8 cellular contexts compared by ENCODE assay signal in genomic region chr2:226471987-226472470, GRCh38.
"Had no signal": no experiment of that assay in that cellular context is flagged by ENCODE, and none has a peak within 500 bp of the region (broad histone marks: within the 10 kb centered on the region; RNA-seq: fewer than 3 reads in every experiment).

No MANE protein-coding gene starts in this region.

- H3K27ac Mint-ChIP-seq: H9 had no signal

- H3K27ac ChIP-seq: GM23248, HL-60, KMS-11 had no signal

- FAIRE-seq: HepG2, K562 had no signal

- H3K9ac ChIP-seq: GM23248, KMS-11 had no signal

- ATAC-seq: HepG2, K562 had no signal

- H2AFZ ChIP-seq: GM23248 had no signal

- DNase-seq: GM23248, GOT3, H9, HCEC 1CT had no signal

- H3K4me3 Mint-ChIP-seq: H9 had no signal

- H3K4me2 ChIP-seq: KMS-11 had no signal

- H3K4me3 ChIP-seq: GM23248, K562 had no signal
